In genomic region chr3:56468184-56469106, GRCh38 we compare ENCODE assay signal across 8 cellular contexts. TPM values are rescaled to one million over a fixed set of nuclear protein-coding genes. Genes with fewer than 3 reads are reported as not detected.
A peak's percentile ranks its signal among the peaks of the same experiment; 100 is the strongest.
DNase-seq lines count a peak whose midpoint lies in the region; ATAC-seq and TF ChIP-seq lines count a peak whose summit lies in the region.

Gene ERC2, minus strand, starts transcription at chr3:56468467.

- no TSS peak for BruUV-seq in Caco-2 (replicated peaks; lab: Mats Ljungman, UMichigan)

- H3K27me3 ChIP-seq in Caco-2 (replicated peaks; ENCODE audit: control insufficient read depth, insufficient read depth, low read length): no peaks in the 10 kb centered on the region
- peaks cover 7% of the 10 kb centered on the region for H3K27me3 ChIP-seq in MG63
- peaks cover 37% of the 10 kb centered on the region for H3K27me3 ChIP-seq in adipocyte (replicated peaks; ENCODE audit: control insufficient read depth, insufficient read depth, low read length)
- peaks cover 4% of the 10 kb centered on the region for H3K27me3 ChIP-seq in right cardiac atrium (ENCODE audit: control insufficient read depth, insufficient read depth)

- peaks cover 5% of the 10 kb centered on the region for H3K4me1 Mint-ChIP-seq in Caco-2 (ENCODE audit: low read depth, unreplicated experiment)
- H3K4me1 Mint-ChIP-seq in progenitor cell of endocrine pancreas (ENCODE audit: low read depth): peaks cover 7% of the 10 kb centered on the region

- H3K4me3 Mint-ChIP-seq in Caco-2 (ENCODE audit: unreplicated experiment) (peak within 1 kb of the TSS; percentile 80), progenitor cell of endocrine pancreas (ENCODE audit: low read depth) (peak within 1 kb of the TSS; percentile 97)

- TF ChIP-seq CTCF in Caco-2 (IDR thresholded peaks at IDR 0.05; ENCODE audit: insufficient read depth in 1 of 2, low read depth in 1 of 2, low read length in 1 of 2, severe bottlenecking in 1 of 2, unreplicated experiment in 1 of 2): peak; percentile 64 to 68
- TF ChIP-seq CTCF in progenitor cell of endocrine pancreas (IDR thresholded peaks at IDR 0.05; ENCODE audit: unreplicated experiment): peak; percentile 80

- H3K27me3 Mint-ChIP-seq in Caco-2 (ENCODE audit: insufficient read depth, unreplicated experiment) (peaks cover 19% of the 10 kb centered on the region), progenitor cell of endocrine pancreas (peaks cover 3% of the 10 kb centered on the region)

- CTCF ChIA-PET in Caco-2 (lab: Charles Lee): no interaction called here

- intact Hi-C loops in Caco-2 (cut with micrococcal nuclease; ENCODE audit: unreplicated experiment): no loop called here
- intact Hi-C loops in right cardiac atrium (cut with DNase I): no loop called here

- ATAC-seq in right cardiac atrium (peak; percentile 86 to 88), GM18505 (IDR thresholded peaks at IDR 0.05; ENCODE audit: unreplicated experiment) (no peak)

- H3K9me3 Mint-ChIP-seq in Caco-2 (ENCODE audit: unreplicated experiment) (no peaks in the 10 kb centered on the region), progenitor cell of endocrine pancreas (ENCODE audit: low read depth) (no peaks in the 10 kb centered on the region)

- H3K36me3 Mint-ChIP-seq in Caco-2 (ENCODE audit: insufficient read depth, unreplicated experiment): no peaks in the 10 kb centered on the region
- H3K36me3 Mint-ChIP-seq in progenitor cell of endocrine pancreas (ENCODE audit: insufficient read depth): no peaks in the 10 kb centered on the region

- no peak within 1 kb of the TSS for H3K27ac ChIP-seq in right cardiac atrium (ENCODE audit: low read length)

- H3K4me3 ChIP-seq in Caco-2 (ENCODE audit: low read depth, low read length): peak within 1 kb of the TSS; percentile 52
- H3K4me3 ChIP-seq in MG63: peak within 1 kb of the TSS; percentile 41
- H3K4me3 ChIP-seq in adipocyte (ENCODE audit: low read length): peak within 1 kb of the TSS; percentile 61
- peak within 1 kb of the TSS; percentile 68 for H3K4me3 ChIP-seq in right cardiac atrium (ENCODE audit: low read length)

- H3K4me1 ChIP-seq in Caco-2 (no peaks in the 10 kb centered on the region), adipocyte (ENCODE audit: control insufficient read depth, insufficient read depth, low read length) (no peaks in the 10 kb centered on the region), right cardiac atrium (ENCODE audit: control insufficient read depth, insufficient read depth, low read length) (no peaks in the 10 kb centered on the region)

- H3K27ac Mint-ChIP-seq in Caco-2 (ENCODE audit: unreplicated experiment) (no peak within 1 kb of the TSS), progenitor cell of endocrine pancreas (peak within 1 kb of the TSS; percentile 95)

- TF ChIP-seq POLR2A in erythroblast (IDR thresholded peaks at IDR 0.05; ENCODE audit: low read length) (no peak), GM18505 (IDR thresholded peaks at IDR 0.05; ENCODE audit: borderline replicate concordance, extremely low read depth, insufficient read depth, insufficient read length) (no peak)

- no peak within 1 kb of the TSS for H3K9ac ChIP-seq in adipocyte (ENCODE audit: low read length)

- H3K9me3 ChIP-seq in Caco-2 (no peaks in the 10 kb centered on the region), MG63 (no peaks in the 10 kb centered on the region), adipocyte (ENCODE audit: control insufficient read depth, low read length) (peaks cover 4% of the 10 kb centered on the region), right cardiac atrium (ENCODE audit: control insufficient read depth, low read length) (no peaks in the 10 kb centered on the region)

- WGBS in right cardiac atrium: 4% methylated on average over 81 of the region's 82 CpGs

- POLR2A ChIA-PET in Caco-2 (lab: Charles Lee): interaction anchor here (0.6 kb wide), 1 partner anchor 8 kb away, joined by 3 read pairs; no protein-coding TSS in a partner anchor

- DNase-seq in Caco-2 (peak; percentile 50 to 78), MG63 (peak; percentile 63), adipocyte (ENCODE audit: low read depth) (peak; percentile 38), right cardiac atrium (peak; percentile 42 to 68 (median 61)), progenitor cell of endocrine pancreas (ENCODE audit: low spot score, unreplicated experiment) (peak; percentile 83), SKM-1 treated with dmso at 0.1 percent for 144 hours (lab: John Stamatoyannopoulos, UW; ENCODE audit: unreplicated experiment) (no peak), erythroblast (lab: John Stamatoyannopoulos, UW) (no peak)

- H3K36me3 ChIP-seq in Caco-2 (ENCODE audit: control insufficient read depth, insufficient read depth, low read length): no peaks in the 10 kb centered on the region
- H3K36me3 ChIP-seq in MG63: no peaks in the 10 kb centered on the region
- H3K36me3 ChIP-seq in adipocyte (ENCODE audit: control insufficient read depth, insufficient read depth, low read length, severe bottlenecking): no peaks in the 10 kb centered on the region

RNA-seq across cellular contexts. Expression of gene ERC2, which starts in this region (rescaled TPM):
- 0.54 and 0.84 TPM in 2 replicates for total RNA-seq in Caco-2 (2022)
- total RNA-seq in MG63 (2014; rRNA removed; shearing (Covaris generic); ENCODE audit: low replicate concordance): not detected in 2 replicates
- total RNA-seq in right cardiac atrium: 1 to 10 TPM; 3.0 to 9.2 (median 5.0) TPM
- 1.5 TPM for polyA plus RNA-seq in right cardiac atrium
- total RNA-seq in progenitor cell of endocrine pancreas: 32.5 and 34.8 TPM in 2 replicates

Comparison
In these comparisons a context has a peak if more than half of its experiments do, and no peak if none do; other contexts are left out.
1. Peak in DNase-seq and H3K4me3 ChIP-seq in Caco-2; RNA of the gene not detected or under 1 TPM.
2. Peak in DNase-seq and H3K4me3 ChIP-seq in MG63; RNA of the gene not detected or under 1 TPM.
3. DNase-seq: peak in adipocyte (single experiment), right cardiac atrium (3 of 3) and progenitor cell of endocrine pancreas (single experiment); none in SKM-1 treated with dmso at 0.1 percent for 144 hours (single experiment) and erythroblast (0 of 2).
4. Peak in every context shown above with its lines, with median percentiles within 50 percentile points of each other: H3K4me3 ChIP-seq.